In genomic region chr17:64466834-64467233, GRCh38 we compare ENCODE assay signal across 7 cellular contexts. TPM values are rescaled to one million over a fixed set of nuclear protein-coding genes. Genes with fewer than 3 reads are reported as not detected.
DNase-seq lines count a peak whose midpoint lies in the region; ATAC-seq, FAIRE-seq and TF ChIP-seq lines count a peak whose summit lies in the region.
"Not testable (repeated sequence)": the region's sequence is repeated elsewhere in the genome, so short reads cannot be mapped to it uniquely, and the experiment has no call there.
"Had no signal": no experiment of that assay in that cellular context is flagged by ENCODE, and none has a peak within 500 bp of the region (broad histone marks: within the 10 kb centered on the region; RNA-seq: fewer than 3 reads in every experiment).

No MANE protein-coding gene starts in this region.

- not testable (repeated sequence) for H3K4me1 Mint-ChIP-seq in activated naive CD4-positive, alpha-beta T cell treated with anti-CD3 and anti-CD28 coated beads, Interleukin-2, amount 50 U/mL, for 24 hours; progenitor cell of endocrine pancreas (ENCODE audit: low read depth)

- H3K36me3 Mint-ChIP-seq in activated naive CD4-positive, alpha-beta T cell treated with anti-CD3 and anti-CD28 coated beads, Interleukin-2, amount 50 U/mL, for 24 hours; progenitor cell of endocrine pancreas (ENCODE audit: insufficient read depth): not testable (repeated sequence)

- not testable (repeated sequence) for H3K4me3 ChIP-seq in BLaER1; HEK293 (ENCODE audit: low read depth, low read length); HepG2 (replicated peaks in 1 of 3; ENCODE audit: insufficient read depth in 1 of 3, low read depth in 2 of 3, low read length in 3 of 3)

- TF ChIP-seq RAD21 in HepG2 (CRISPR knock-in tag; IDR thresholded peaks at IDR 0.05), result not testable (repeated sequence)

- peaks cover 76% of the 10 kb centered on the region for H3K36me3 ChIP-seq in BLaER1
- not testable (repeated sequence) for H3K36me3 ChIP-seq in HEK293 (ENCODE audit: control insufficient read depth in 2 of 2, insufficient read depth in 1 of 2, low read length in 2 of 2); HepG2 (replicated peaks in 1 of 2; ENCODE audit: control insufficient read depth in 1 of 2, insufficient read depth in 2 of 2, low read length in 2 of 2)

- POLR2A ChIA-PET in HEK293 (lab: Yijun Ruan, JAX), result interaction anchor here (0.6 kb wide), 1 partner anchor 26 kb away, joined by 3 read pairs; no protein-coding TSS in a partner anchor
- POLR2A ChIA-PET in HepG2 (lab: Yijun Ruan, JAX), result not testable (repeated sequence)

- not testable (repeated sequence) for BruUV-seq in HepG2 (replicated peaks; lab: Mats Ljungman, UMichigan)

- H3K9ac ChIP-seq in BLaER1; HepG2 (ENCODE audit: insufficient read depth, low read depth, low read length): not testable (repeated sequence)

- DNase-seq in HepG2 (ENCODE audit: low spot score); progenitor cell of endocrine pancreas (ENCODE audit: low spot score, unreplicated experiment): not testable (repeated sequence)

- H4K20me1 ChIP-seq in BLaER1; HepG2 (ENCODE audit: insufficient read depth, low read length): not testable (repeated sequence)

- H3K9me3 Mint-ChIP-seq in activated naive CD4-positive, alpha-beta T cell treated with anti-CD3 and anti-CD28 coated beads, Interleukin-2, amount 50 U/mL, for 24 hours; progenitor cell of endocrine pancreas (ENCODE audit: low read depth): not testable (repeated sequence)

- not testable (repeated sequence) for TF ChIP-seq POLR2A in HepG2 (IDR thresholded peaks at IDR 0.05; ENCODE audit: insufficient read depth in 1 of 2, low read depth in 2 of 2, low read length in 2 of 2)

- H3K27me3 ChIP-seq in BLaER1; HepG2 (ENCODE audit: control insufficient read depth in 1 of 2, insufficient read depth in 2 of 2, low read length in 2 of 2): not testable (repeated sequence)

- H3K4me1 ChIP-seq in BLaER1, result peaks cover 12% of the 10 kb centered on the region
- not testable (repeated sequence) for H3K4me1 ChIP-seq in HEK293 (ENCODE audit: control insufficient read depth, insufficient read depth, low read length); HepG2 (ENCODE audit: insufficient read depth, low read length)

- TF ChIP-seq EP300 in HepG2 (IDR thresholded peaks at IDR 0.05; ENCODE audit: low read depth in 2 of 2, low read length in 2 of 2); HepG2 (CRISPR knock-in tag; IDR thresholded peaks at IDR 0.05; ENCODE audit: borderline replicate concordance): not testable (repeated sequence)

- H2AFZ ChIP-seq in HepG2 (ENCODE audit: low read length), result not testable (repeated sequence)

- not testable (repeated sequence) for FAIRE-seq in HepG2 (lab: Jason Lieb, UNC)

- peak overlapping the region; percentile 35 for H3K27ac Mint-ChIP-seq in activated naive CD4-positive, alpha-beta T cell treated with anti-CD3 and anti-CD28 coated beads, Interleukin-2, amount 50 U/mL, for 24 hours
- peak overlapping the region; percentile 42 for H3K27ac Mint-ChIP-seq in progenitor cell of endocrine pancreas

- not testable (repeated sequence) for H3K4me3 Mint-ChIP-seq in activated naive CD4-positive, alpha-beta T cell treated with anti-CD3 and anti-CD28 coated beads, Interleukin-2, amount 50 U/mL, for 24 hours; progenitor cell of endocrine pancreas (ENCODE audit: low read depth)

- H3K9me3 ChIP-seq in BLaER1; HEK293 (ENCODE audit: control insufficient read depth, insufficient read depth, low read depth, low read length); HepG2 (ENCODE audit: low read length): not testable (repeated sequence)

- not testable (repeated sequence) for H3K27ac ChIP-seq in BLaER1; HEK293 (ENCODE audit: extremely low read depth, low read depth, low read length); HepG2 (ENCODE audit: extremely low read length, insufficient read depth, low read length)

- H3K27me3 Mint-ChIP-seq in activated naive CD4-positive, alpha-beta T cell treated with anti-CD3 and anti-CD28 coated beads, Interleukin-2, amount 50 U/mL, for 24 hours; progenitor cell of endocrine pancreas: not testable (repeated sequence)

- H3K4me2 ChIP-seq in BLaER1, result peak overlapping the region; percentile 24
- not testable (repeated sequence) for H3K4me2 ChIP-seq in HepG2 (ENCODE audit: low read depth, low read length)

- CTCF ChIA-PET in HEK293 (lab: Yijun Ruan, JAX), result interaction anchor here (0.5 to 0.6 kb wide), 3 partner anchors 50 to 473 kb away, joined by 3 to 5 read pairs (median 3); no protein-coding TSS in a partner anchor
- CTCF ChIA-PET in HepG2 (lab: Yijun Ruan, JAX; ENCODE audit: low intra/inter-chr PET ratio, low total read pairs), result not testable (repeated sequence)

- not testable (repeated sequence) for TF ChIP-seq CTCF in HEK293 (tag by site-specific recombination; IDR thresholded peaks at IDR 0.05); HepG2 (CRISPR knock-in tag; IDR thresholded peaks at IDR 0.05); progenitor cell of endocrine pancreas (IDR thresholded peaks at IDR 0.05; ENCODE audit: unreplicated experiment)

- ATAC-seq in HepG2, result not testable (repeated sequence)

- intact Hi-C loops in HepG2 (cut with micrococcal nuclease; ENCODE audit: unreplicated experiment), result not testable (repeated sequence)

- in situ Hi-C loops in HepG2 (cut with HindIII; ENCODE audit: extremely low pct_ligation_motif_present, low pct_unique_long_range_greater_than_20kb), result not testable (repeated sequence)

- not testable (repeated sequence) for H3K79me2 ChIP-seq in HepG2 (ENCODE audit: insufficient read depth, low read length)

- WGBS in HepG2 (ENCODE audit: low lambda C conversion rate), result 21% methylated on average over 1 of the region's 1 CpG

RNA-seq across cellular contexts. Expression of gene MILR1, which starts 17.9 kb away (rescaled TPM):
- total RNA-seq in HepG2 (2016; rRNA removed; fragmentation: Illumina TruSeq; extraction: Trizol) (0.27 TPM in 1 of 2 replicates, not detected in the other), progenitor cell of endocrine pancreas (not detected in 2 replicates)
- total RNA-seq in HepG2 (2016; cell fraction: cytosol; rRNA removed; fragmentation: Illumina TruSeq; extraction: Trizol; ENCODE audit: low read depth), result not detected in 2 replicates
- not detected in 2 replicates for total RNA-seq in HepG2 (2016; cell fraction: insoluble cytoplasmic fraction; rRNA removed; fragmentation: Illumina TruSeq; extraction: Trizol)
- total RNA-seq in HepG2 (2016; cell fraction: membrane; rRNA removed; fragmentation: Illumina TruSeq; extraction: Trizol), result not detected in 2 replicates
- not detected in 2 replicates for total RNA-seq in HepG2 (2016; cell fraction: nucleus; rRNA removed; fragmentation: Illumina TruSeq; extraction: Trizol)
- polyA plus RNA-seq in HepG2 (2011; rRNA removed), result 0.98 and 1.7 TPM in 2 replicates
- 0.47 and 0.75 TPM in 2 replicates for polyA plus RNA-seq in HepG2 (2011; cell fraction: cytosol; rRNA removed)
- polyA plus RNA-seq in HepG2 (2011; cell fraction: nucleus; rRNA removed), result 0.80 and 1.5 TPM in 2 replicates
- polyA plus RNA-seq in HepG2 (2012), result 0.57 TPM in 1 of 2 replicates, not detected in the other
- polyA plus RNA-seq in HepG2 (2016; cell fraction: cytosol; fragmentation: Illumina TruSeq; extraction: Trizol; ENCODE audit: low read depth), result not detected in 2 replicates
- polyA plus RNA-seq in HepG2 (2016; cell fraction: insoluble cytoplasmic fraction; fragmentation: Illumina TruSeq; extraction: Trizol; ENCODE audit: low read depth), result not detected in 2 replicates
- 0.34 TPM in 1 of 2 replicates, not detected in the other for polyA plus RNA-seq in HepG2 (2016; cell fraction: membrane; fragmentation: Illumina TruSeq; extraction: Trizol; ENCODE audit: low read depth)
- polyA plus RNA-seq in HepG2 (2016; cell fraction: nucleus; fragmentation: Illumina TruSeq; extraction: Trizol; ENCODE audit: insufficient read depth, low read depth), result 0.64 TPM in 1 of 2 replicates, not detected in the other
- 0.72 TPM in 1 of 2 replicates, not detected in the other for polyA minus RNA-seq in HepG2 (2011; rRNA and poly(A)+ RNA removed; ENCODE audit: low replicate concordance)
- not detected in 2 replicates for polyA minus RNA-seq in HepG2 (2011; cell fraction: cytosol; rRNA and poly(A)+ RNA removed)
- polyA minus RNA-seq in HepG2 (2011; cell fraction: nucleus; rRNA and poly(A)+ RNA removed), result 1.2 and 2.5 TPM in 2 replicates
- total RNA-seq: G401 had no signal
- polyA plus RNA-seq: CD4-positive, alpha-beta memory T cell had no signal

RNA-seq across cellular contexts. Expression of gene POLG2, which starts 30.0 kb away (rescaled TPM):
- total RNA-seq in HepG2 (2016; rRNA removed; fragmentation: Illumina TruSeq; extraction: Trizol) (16.2 and 25.5 TPM in 2 replicates), progenitor cell of endocrine pancreas (33.1 and 33.7 TPM in 2 replicates)
- 6.2 and 6.5 TPM in 2 replicates for total RNA-seq in HepG2 (2016; cell fraction: cytosol; rRNA removed; fragmentation: Illumina TruSeq; extraction: Trizol; ENCODE audit: low read depth)
- 17.1 and 25.1 TPM in 2 replicates for total RNA-seq in HepG2 (2016; cell fraction: insoluble cytoplasmic fraction; rRNA removed; fragmentation: Illumina TruSeq; extraction: Trizol)
- total RNA-seq in HepG2 (2016; cell fraction: membrane; rRNA removed; fragmentation: Illumina TruSeq; extraction: Trizol), result 4.8 and 7.5 TPM in 2 replicates
- total RNA-seq in HepG2 (2016; cell fraction: nucleus; rRNA removed; fragmentation: Illumina TruSeq; extraction: Trizol), result 40.2 and 43.9 TPM in 2 replicates
- 19.6 and 21.1 TPM in 2 replicates for polyA plus RNA-seq in HepG2 (2011; rRNA removed)
- 7.1 and 7.7 TPM in 2 replicates for polyA plus RNA-seq in HepG2 (2011; cell fraction: cytosol; rRNA removed)
- 33.9 and 48.5 TPM in 2 replicates for polyA plus RNA-seq in HepG2 (2011; cell fraction: nucleus; rRNA removed)
- polyA plus RNA-seq in HepG2 (2012), result 20.6 and 26.0 TPM in 2 replicates
- polyA plus RNA-seq in HepG2 (2016; cell fraction: cytosol; fragmentation: Illumina TruSeq; extraction: Trizol; ENCODE audit: low read depth), result 1.7 and 1.9 TPM in 2 replicates
- polyA plus RNA-seq in HepG2 (2016; cell fraction: insoluble cytoplasmic fraction; fragmentation: Illumina TruSeq; extraction: Trizol; ENCODE audit: low read depth), result 15.7 and 18.4 TPM in 2 replicates
- 2.1 and 3.4 TPM in 2 replicates for polyA plus RNA-seq in HepG2 (2016; cell fraction: membrane; fragmentation: Illumina TruSeq; extraction: Trizol; ENCODE audit: low read depth)
- polyA plus RNA-seq in HepG2 (2016; cell fraction: nucleus; fragmentation: Illumina TruSeq; extraction: Trizol; ENCODE audit: insufficient read depth, low read depth), result 81.7 and 89.2 TPM in 2 replicates
- polyA minus RNA-seq in HepG2 (2011; rRNA and poly(A)+ RNA removed; ENCODE audit: low replicate concordance), result 8.5 and 12.3 TPM in 2 replicates
- polyA minus RNA-seq in HepG2 (2011; cell fraction: cytosol; rRNA and poly(A)+ RNA removed), result 3.9 and 5.4 TPM in 2 replicates
- polyA minus RNA-seq in HepG2 (2011; cell fraction: nucleus; rRNA and poly(A)+ RNA removed), result 61.8 and 78.0 TPM in 2 replicates

RNA-seq across cellular contexts. Expression of gene DDX5, which starts 39.3 kb away (rescaled TPM):
- total RNA-seq in HepG2 (2016; rRNA removed; fragmentation: Illumina TruSeq; extraction: Trizol), result 503 and 539 TPM in 2 replicates
- total RNA-seq in HepG2 (2016; cell fraction: cytosol; rRNA removed; fragmentation: Illumina TruSeq; extraction: Trizol; ENCODE audit: low read depth), result 84.1 and 89.7 TPM in 2 replicates
- total RNA-seq in HepG2 (2016; cell fraction: insoluble cytoplasmic fraction; rRNA removed; fragmentation: Illumina TruSeq; extraction: Trizol), result 489 and 528 TPM in 2 replicates
- 116 and 157 TPM in 2 replicates for total RNA-seq in HepG2 (2016; cell fraction: membrane; rRNA removed; fragmentation: Illumina TruSeq; extraction: Trizol)
- 878 and 919 TPM in 2 replicates for total RNA-seq in HepG2 (2016; cell fraction: nucleus; rRNA removed; fragmentation: Illumina TruSeq; extraction: Trizol)
- polyA plus RNA-seq in HepG2 (2011; rRNA removed), result 622 and 684 TPM in 2 replicates
- polyA plus RNA-seq in HepG2 (2011; cell fraction: cytosol; rRNA removed), result 569 and 613 TPM in 2 replicates
- 1,237 and 1,431 TPM in 2 replicates for polyA plus RNA-seq in HepG2 (2011; cell fraction: nucleus; rRNA removed)
- polyA plus RNA-seq in HepG2 (2012), result 388 and 421 TPM in 2 replicates
- 39.4 and 49.0 TPM in 2 replicates for polyA plus RNA-seq in HepG2 (2016; cell fraction: cytosol; fragmentation: Illumina TruSeq; extraction: Trizol; ENCODE audit: low read depth)
- polyA plus RNA-seq in HepG2 (2016; cell fraction: insoluble cytoplasmic fraction; fragmentation: Illumina TruSeq; extraction: Trizol; ENCODE audit: low read depth), result 620 and 627 TPM in 2 replicates
- polyA plus RNA-seq in HepG2 (2016; cell fraction: membrane; fragmentation: Illumina TruSeq; extraction: Trizol; ENCODE audit: low read depth), result 60.1 and 80.5 TPM in 2 replicates
- polyA plus RNA-seq in HepG2 (2016; cell fraction: nucleus; fragmentation: Illumina TruSeq; extraction: Trizol; ENCODE audit: insufficient read depth, low read depth), result 1,021 and 1,036 TPM in 2 replicates
- 1,158 and 1,526 TPM in 2 replicates for polyA minus RNA-seq in HepG2 (2011; rRNA and poly(A)+ RNA removed; ENCODE audit: low replicate concordance)
- polyA minus RNA-seq in HepG2 (2011; cell fraction: cytosol; rRNA and poly(A)+ RNA removed), result 501 and 518 TPM in 2 replicates
- polyA minus RNA-seq in HepG2 (2011; cell fraction: nucleus; rRNA and poly(A)+ RNA removed), result 2,012 and 2,066 TPM in 2 replicates
- total RNA-seq in progenitor cell of endocrine pancreas, result 918 and 925 TPM in 2 replicates

RNA-seq across cellular contexts. Expression of gene CEP95, which starts 39.9 kb away (rescaled TPM):
- total RNA-seq in HepG2 (2016; rRNA removed; fragmentation: Illumina TruSeq; extraction: Trizol), result 31.9 and 68.8 TPM in 2 replicates
- 28.2 and 32.1 TPM in 2 replicates for total RNA-seq in HepG2 (2016; cell fraction: cytosol; rRNA removed; fragmentation: Illumina TruSeq; extraction: Trizol; ENCODE audit: low read depth)
- total RNA-seq in HepG2 (2016; cell fraction: insoluble cytoplasmic fraction; rRNA removed; fragmentation: Illumina TruSeq; extraction: Trizol), result 34.8 and 63.6 TPM in 2 replicates
- total RNA-seq in HepG2 (2016; cell fraction: membrane; rRNA removed; fragmentation: Illumina TruSeq; extraction: Trizol), result 29.6 and 34.9 TPM in 2 replicates
- 128 and 149 TPM in 2 replicates for total RNA-seq in HepG2 (2016; cell fraction: nucleus; rRNA removed; fragmentation: Illumina TruSeq; extraction: Trizol)
- 58.6 and 65.9 TPM in 2 replicates for polyA plus RNA-seq in HepG2 (2011; rRNA removed)
- 11.6 and 14.3 TPM in 2 replicates for polyA plus RNA-seq in HepG2 (2011; cell fraction: cytosol; rRNA removed)
- polyA plus RNA-seq in HepG2 (2011; cell fraction: nucleus; rRNA removed), result 128 and 136 TPM in 2 replicates
- 42.4 and 43.9 TPM in 2 replicates for polyA plus RNA-seq in HepG2 (2012)
- polyA plus RNA-seq in HepG2 (2016; cell fraction: cytosol; fragmentation: Illumina TruSeq; extraction: Trizol; ENCODE audit: low read depth), result 9.9 and 10.0 TPM in 2 replicates
- 31.3 and 31.7 TPM in 2 replicates for polyA plus RNA-seq in HepG2 (2016; cell fraction: insoluble cytoplasmic fraction; fragmentation: Illumina TruSeq; extraction: Trizol; ENCODE audit: low read depth)
- polyA plus RNA-seq in HepG2 (2016; cell fraction: membrane; fragmentation: Illumina TruSeq; extraction: Trizol; ENCODE audit: low read depth), result 16.6 and 17.0 TPM in 2 replicates
- polyA plus RNA-seq in HepG2 (2016; cell fraction: nucleus; fragmentation: Illumina TruSeq; extraction: Trizol; ENCODE audit: insufficient read depth, low read depth), result 274 and 290 TPM in 2 replicates
- 37.3 and 40.5 TPM in 2 replicates for polyA minus RNA-seq in HepG2 (2011; rRNA and poly(A)+ RNA removed; ENCODE audit: low replicate concordance)
- 13.0 and 13.9 TPM in 2 replicates for polyA minus RNA-seq in HepG2 (2011; cell fraction: cytosol; rRNA and poly(A)+ RNA removed)
- polyA minus RNA-seq in HepG2 (2011; cell fraction: nucleus; rRNA and poly(A)+ RNA removed), result 201 and 240 TPM in 2 replicates
- total RNA-seq in progenitor cell of endocrine pancreas, result 102 and 108 TPM in 2 replicates
